Comparison of ENCODE assay signal across 1 cellular context in the genomic region with DNA sequence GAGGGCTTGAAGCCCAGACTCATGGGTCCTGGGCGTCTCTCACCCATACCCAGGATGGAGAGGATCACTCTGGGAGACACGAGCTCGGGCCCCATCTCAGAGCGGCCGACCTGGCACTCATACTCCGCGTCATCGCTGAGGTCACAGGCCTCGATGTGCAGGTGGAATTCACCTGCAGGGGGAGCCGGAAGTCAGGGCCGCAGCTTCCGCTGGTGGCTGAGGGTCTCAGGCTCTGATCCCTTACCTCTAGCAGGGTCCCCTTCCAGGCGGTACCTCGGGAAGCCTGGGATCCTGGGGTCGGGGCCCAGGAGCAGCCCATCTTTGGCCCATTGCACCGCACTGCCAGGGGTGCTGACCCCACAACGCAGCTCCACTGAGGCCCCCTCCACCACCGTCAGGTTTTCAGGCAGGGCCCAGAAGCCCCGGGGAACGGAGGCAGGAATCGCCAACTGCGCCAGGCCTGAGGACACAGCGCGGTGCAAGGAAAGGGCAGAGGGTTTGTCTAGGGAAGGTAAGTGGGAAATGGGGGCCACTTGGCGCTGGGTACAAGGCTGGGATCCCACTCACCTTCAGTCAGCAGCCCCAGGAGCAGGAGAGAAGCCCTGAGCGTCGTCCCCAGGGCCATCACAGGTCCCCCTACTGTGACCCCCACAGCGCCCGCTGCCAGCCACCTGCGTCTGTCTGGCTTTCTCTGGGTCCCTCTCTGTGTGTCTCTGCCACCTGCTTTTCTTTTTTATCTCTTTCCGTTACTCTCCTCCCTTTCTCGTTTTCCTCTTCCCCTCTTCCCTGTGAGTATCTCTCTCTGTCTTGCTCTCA.
TF ChIP-seq lines count a peak whose summit lies in the region.

No MANE protein-coding gene starts in this region.

TF ChIP-seq in WTC11, 78 proteins besides CTCF, POLR2A, EP300 and RAD21 (continued from another document):
- TF ChIP-seq, protein P1, sequence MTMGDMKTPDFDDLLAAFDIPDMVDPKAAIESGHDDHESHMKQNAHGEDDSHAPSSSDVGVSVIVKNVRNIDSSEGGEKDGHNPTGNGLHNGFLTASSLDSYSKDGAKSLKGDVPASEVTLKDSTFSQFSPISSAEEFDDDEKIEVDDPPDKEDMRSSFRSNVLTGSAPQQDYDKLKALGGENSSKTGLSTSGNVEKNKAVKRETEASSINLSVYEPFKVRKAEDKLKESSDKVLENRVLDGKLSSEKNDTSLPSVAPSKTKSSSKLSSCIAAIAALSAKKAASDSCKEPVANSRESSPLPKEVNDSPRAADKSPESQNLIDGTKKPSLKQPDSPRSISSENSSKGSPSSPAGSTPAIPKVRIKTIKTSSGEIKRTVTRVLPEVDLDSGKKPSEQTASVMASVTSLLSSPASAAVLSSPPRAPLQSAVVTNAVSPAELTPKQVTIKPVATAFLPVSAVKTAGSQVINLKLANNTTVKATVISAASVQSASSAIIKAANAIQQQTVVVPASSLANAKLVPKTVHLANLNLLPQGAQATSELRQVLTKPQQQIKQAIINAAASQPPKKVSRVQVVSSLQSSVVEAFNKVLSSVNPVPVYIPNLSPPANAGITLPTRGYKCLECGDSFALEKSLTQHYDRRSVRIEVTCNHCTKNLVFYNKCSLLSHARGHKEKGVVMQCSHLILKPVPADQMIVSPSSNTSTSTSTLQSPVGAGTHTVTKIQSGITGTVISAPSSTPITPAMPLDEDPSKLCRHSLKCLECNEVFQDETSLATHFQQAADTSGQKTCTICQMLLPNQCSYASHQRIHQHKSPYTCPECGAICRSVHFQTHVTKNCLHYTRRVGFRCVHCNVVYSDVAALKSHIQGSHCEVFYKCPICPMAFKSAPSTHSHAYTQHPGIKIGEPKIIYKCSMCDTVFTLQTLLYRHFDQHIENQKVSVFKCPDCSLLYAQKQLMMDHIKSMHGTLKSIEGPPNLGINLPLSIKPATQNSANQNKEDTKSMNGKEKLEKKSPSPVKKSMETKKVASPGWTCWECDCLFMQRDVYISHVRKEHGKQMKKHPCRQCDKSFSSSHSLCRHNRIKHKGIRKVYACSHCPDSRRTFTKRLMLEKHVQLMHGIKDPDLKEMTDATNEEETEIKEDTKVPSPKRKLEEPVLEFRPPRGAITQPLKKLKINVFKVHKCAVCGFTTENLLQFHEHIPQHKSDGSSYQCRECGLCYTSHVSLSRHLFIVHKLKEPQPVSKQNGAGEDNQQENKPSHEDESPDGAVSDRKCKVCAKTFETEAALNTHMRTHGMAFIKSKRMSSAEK (CRISPR knock-in tag; IDR thresholded peaks at IDR 0.05; ENCODE audit: borderline replicate concordance): no peak
- TF ChIP-seq ERG (CRISPR knock-in tag; IDR thresholded peaks at IDR 0.05): no peak
